ENCODE assay signal across 1 cellular context in the genomic region with DNA sequence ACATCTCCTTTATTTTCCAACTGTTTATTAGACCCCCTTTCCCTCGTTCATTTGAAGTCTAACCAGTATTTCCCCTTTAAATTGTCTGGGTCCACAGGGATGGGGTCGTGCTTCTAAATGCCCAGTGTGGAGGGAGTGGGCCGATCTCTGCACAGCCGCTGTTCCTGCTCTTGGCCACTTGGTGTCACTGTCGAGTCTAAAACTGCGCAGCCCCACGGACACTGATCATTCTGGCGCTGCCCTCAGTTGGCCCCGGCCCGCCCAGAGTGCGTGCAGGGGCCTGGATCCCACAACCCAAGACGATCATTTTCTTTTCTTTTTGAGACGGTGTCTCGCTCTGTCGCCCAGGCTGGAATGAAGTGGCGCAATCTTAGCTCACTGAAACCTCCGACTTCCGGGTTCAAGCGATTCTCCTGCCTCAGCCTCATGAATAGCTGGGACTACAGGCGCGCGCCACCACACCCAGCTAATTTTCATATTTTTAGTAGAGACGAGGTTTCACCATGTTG.
TF ChIP-seq lines count a peak whose summit lies in the region.

No MANE protein-coding gene starts in this region.

TF ChIP-seq in HEK293, 187 proteins besides CTCF, POLR2A, EP300 and RAD21 (continues in another document):
- TF ChIP-seq, protein P1, sequence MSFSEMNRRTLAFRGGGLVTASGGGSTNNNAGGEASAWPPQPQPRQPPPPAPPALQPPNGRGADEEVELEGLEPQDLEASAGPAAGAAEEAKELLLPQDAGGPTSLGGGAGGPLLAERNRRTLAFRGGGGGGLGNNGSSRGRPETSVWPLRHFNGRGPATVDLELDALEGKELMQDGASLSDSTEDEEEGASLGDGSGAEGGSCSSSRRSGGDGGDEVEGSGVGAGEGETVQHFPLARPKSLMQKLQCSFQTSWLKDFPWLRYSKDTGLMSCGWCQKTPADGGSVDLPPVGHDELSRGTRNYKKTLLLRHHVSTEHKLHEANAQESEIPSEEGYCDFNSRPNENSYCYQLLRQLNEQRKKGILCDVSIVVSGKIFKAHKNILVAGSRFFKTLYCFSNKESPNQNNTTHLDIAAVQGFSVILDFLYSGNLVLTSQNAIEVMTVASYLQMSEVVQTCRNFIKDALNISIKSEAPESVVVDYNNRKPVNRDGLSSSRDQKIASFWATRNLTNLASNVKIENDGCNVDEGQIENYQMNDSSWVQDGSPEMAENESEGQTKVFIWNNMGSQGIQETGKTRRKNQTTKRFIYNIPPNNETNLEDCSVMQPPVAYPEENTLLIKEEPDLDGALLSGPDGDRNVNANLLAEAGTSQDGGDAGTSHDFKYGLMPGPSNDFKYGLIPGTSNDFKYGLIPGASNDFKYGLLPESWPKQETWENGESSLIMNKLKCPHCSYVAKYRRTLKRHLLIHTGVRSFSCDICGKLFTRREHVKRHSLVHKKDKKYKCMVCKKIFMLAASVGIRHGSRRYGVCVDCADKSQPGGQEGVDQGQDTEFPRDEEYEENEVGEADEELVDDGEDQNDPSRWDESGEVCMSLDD (tag by site-specific recombination; IDR thresholded peaks at IDR 0.05), result no peak
- no peak for TF ChIP-seq ZNF830 (tag by site-specific recombination; IDR thresholded peaks at IDR 0.05; ENCODE audit: low read depth)
- 0 out of 2 replicates have a peak, but pooled peaks have one; percentile 10 for TF ChIP-seq PRDM4 (tag by site-specific recombination; IDR thresholded peaks at IDR 0.05)
- TF ChIP-seq ZNF324 (tag by site-specific recombination; IDR thresholded peaks at IDR 0.05), result peak; percentile 56; the same call in 1 of the 2 replicates
- no peak for TF ChIP-seq ZNF292 (tag by site-specific recombination; IDR thresholded peaks at IDR 0.05; ENCODE audit: borderline replicate concordance, low read depth)
- TF ChIP-seq ZNF707 (tag by site-specific recombination; IDR thresholded peaks at IDR 0.05), result no peak
- no peak for TF ChIP-seq ZNF677 (tag by site-specific recombination; IDR thresholded peaks at IDR 0.05)
- TF ChIP-seq ZNF266 (tag by site-specific recombination; IDR thresholded peaks at IDR 0.05; ENCODE audit: low read depth), result no peak
- TF ChIP-seq ZNF391 (tag by site-specific recombination; IDR thresholded peaks at IDR 0.05; ENCODE audit: borderline replicate concordance, low read depth), result peak; percentile 60; the same call in 1 of the 2 replicates
- TF ChIP-seq ZXDB (tag by site-specific recombination; IDR thresholded peaks at IDR 0.05), result peak; percentile 63
- TF ChIP-seq ZBTB21 (tag by site-specific recombination; IDR thresholded peaks at IDR 0.05), result no peak
- TF ChIP-seq ZNF449 (tag by site-specific recombination; IDR thresholded peaks at IDR 0.05), result peak; percentile 60
- TF ChIP-seq, protein P2, sequence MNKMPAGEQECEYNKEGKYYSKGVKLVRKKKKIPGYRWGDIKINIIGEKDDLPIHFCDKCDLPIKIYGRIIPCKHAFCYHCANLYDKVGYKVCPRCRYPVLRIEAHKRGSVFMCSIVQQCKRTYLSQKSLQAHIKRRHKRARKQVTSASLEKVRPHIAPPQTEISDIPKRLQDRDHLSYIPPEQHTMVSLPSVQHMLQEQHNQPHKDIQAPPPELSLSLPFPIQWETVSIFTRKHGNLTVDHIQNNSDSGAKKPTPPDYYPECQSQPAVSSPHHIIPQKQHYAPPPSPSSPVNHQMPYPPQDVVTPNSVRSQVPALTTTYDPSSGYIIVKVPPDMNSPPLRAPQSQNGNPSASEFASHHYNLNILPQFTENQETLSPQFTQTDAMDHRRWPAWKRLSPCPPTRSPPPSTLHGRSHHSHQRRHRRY (tag by site-specific recombination; IDR thresholded peaks at IDR 0.05), result no peak
- TF ChIP-seq ZNF621 (tag by site-specific recombination; IDR thresholded peaks at IDR 0.05), result no peak
- peak; percentile 69; the same call in 1 of the 2 replicates for TF ChIP-seq BCL11A (tag by site-specific recombination; IDR thresholded peaks at IDR 0.05; ENCODE audit: low read depth)
- TF ChIP-seq ZBTB44 (tag by site-specific recombination; IDR thresholded peaks at IDR 0.05), result no peak
- peak; percentile 45 for TF ChIP-seq ZNF335 (tag by site-specific recombination; conservative IDR thresholded peaks at IDR 0.05)
- TF ChIP-seq ZNF10 (tag by site-specific recombination; IDR thresholded peaks at IDR 0.05), result peak; percentile 99
- TF ChIP-seq EGR2 (tag by site-specific recombination; IDR thresholded peaks at IDR 0.05; ENCODE audit: low read depth), result 0 out of 2 replicates have a peak, but pooled peaks have one; percentile 13
- peak; percentile 34 for TF ChIP-seq ZSCAN4 (tag by site-specific recombination; IDR thresholded peaks at IDR 0.05)
- no peak for TF ChIP-seq YY2 (tag by site-specific recombination; IDR thresholded peaks at IDR 0.05)
- no peak for TF ChIP-seq ZNF433 (tag by site-specific recombination; IDR thresholded peaks at IDR 0.05; ENCODE audit: low read depth)
- TF ChIP-seq GFI1B (tag by site-specific recombination; IDR thresholded peaks at IDR 0.05), result no peak
- TF ChIP-seq ZNF341 (tag by site-specific recombination; IDR thresholded peaks at IDR 0.05; ENCODE audit: low read depth), result peak; percentile 100
- TF ChIP-seq SP2 (tag by site-specific recombination; IDR thresholded peaks at IDR 0.05), result no peak
- TF ChIP-seq ZNF18 (tag by site-specific recombination; IDR thresholded peaks at IDR 0.05), result no peak
- TF ChIP-seq ZNF747 (tag by site-specific recombination; IDR thresholded peaks at IDR 0.05), result no peak
- TF ChIP-seq, protein P3, sequence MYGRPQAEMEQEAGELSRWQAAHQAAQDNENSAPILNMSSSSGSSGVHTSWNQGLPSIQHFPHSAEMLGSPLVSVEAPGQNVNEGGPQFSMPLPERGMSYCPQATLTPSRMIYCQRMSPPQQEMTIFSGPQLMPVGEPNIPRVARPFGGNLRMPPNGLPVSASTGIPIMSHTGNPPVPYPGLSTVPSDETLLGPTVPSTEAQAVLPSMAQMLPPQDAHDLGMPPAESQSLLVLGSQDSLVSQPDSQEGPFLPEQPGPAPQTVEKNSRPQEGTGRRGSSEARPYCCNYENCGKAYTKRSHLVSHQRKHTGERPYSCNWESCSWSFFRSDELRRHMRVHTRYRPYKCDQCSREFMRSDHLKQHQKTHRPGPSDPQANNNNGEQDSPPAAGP (tag by site-specific recombination; IDR thresholded peaks at IDR 0.05), result peak; percentile 74
- TF ChIP-seq SCRT2 (tag by site-specific recombination; IDR thresholded peaks at IDR 0.05), result no peak
- peak; percentile 57 for TF ChIP-seq SP7 (tag by site-specific recombination; IDR thresholded peaks at IDR 0.05)
- TF ChIP-seq ZNF510 (tag by site-specific recombination; IDR thresholded peaks at IDR 0.05; ENCODE audit: insufficient replicate concordance), result no peak
- peak; percentile 34; the same call in 1 of the 2 replicates for TF ChIP-seq KLF8 (tag by site-specific recombination; IDR thresholded peaks at IDR 0.05)
- no peak; the same call in 1 of the 2 replicates for TF ChIP-seq PATZ1 (tag by site-specific recombination; IDR thresholded peaks at IDR 0.05)
